In the genomic region with DNA sequence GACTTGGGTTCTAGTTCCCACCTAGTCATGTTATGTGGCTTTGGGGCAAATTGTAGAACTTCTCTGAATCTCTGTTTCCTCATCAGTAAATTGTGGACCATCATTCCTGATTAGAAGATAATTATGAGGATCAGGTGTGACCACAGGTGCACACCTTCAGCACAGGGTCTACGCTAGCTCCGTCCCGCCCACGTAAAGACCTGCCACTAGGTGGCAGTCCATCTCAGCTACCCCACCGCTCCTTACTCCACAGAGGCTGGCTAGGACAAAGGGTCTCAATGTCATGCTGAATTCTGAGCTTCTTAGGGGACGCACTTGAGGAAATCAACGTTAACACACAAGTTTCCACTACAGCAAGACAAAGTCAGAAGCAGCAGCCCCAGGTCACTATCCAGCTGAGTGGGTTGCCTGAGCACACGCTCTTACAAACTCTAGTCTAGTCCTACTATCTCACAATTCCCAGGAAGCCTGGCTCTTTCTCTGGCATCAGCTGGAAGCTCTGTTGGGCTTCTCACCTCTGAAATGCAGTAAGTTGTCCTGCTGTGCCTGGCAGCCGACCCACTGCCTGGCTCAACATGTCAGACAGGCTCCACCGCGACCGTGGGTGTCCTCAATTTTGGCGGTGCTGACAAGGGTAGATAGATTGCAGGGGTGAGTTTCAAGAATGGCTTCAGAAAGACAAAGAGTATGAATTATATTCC, we compare ENCODE assay signal across 1 cellular context.
A peak's percentile ranks its signal among the peaks of the same experiment; 100 is the strongest.
TF ChIP-seq lines count a peak whose summit lies in the region.

No MANE protein-coding gene starts in this region.

TF ChIP-seq in HepG2, 621 proteins besides CTCF, POLR2A, EP300 and RAD21 (continued from another document and continues in another):
- TF ChIP-seq, protein P1, sequence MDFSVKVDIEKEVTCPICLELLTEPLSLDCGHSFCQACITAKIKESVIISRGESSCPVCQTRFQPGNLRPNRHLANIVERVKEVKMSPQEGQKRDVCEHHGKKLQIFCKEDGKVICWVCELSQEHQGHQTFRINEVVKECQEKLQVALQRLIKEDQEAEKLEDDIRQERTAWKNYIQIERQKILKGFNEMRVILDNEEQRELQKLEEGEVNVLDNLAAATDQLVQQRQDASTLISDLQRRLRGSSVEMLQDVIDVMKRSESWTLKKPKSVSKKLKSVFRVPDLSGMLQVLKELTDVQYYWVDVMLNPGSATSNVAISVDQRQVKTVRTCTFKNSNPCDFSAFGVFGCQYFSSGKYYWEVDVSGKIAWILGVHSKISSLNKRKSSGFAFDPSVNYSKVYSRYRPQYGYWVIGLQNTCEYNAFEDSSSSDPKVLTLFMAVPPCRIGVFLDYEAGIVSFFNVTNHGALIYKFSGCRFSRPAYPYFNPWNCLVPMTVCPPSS (IDR thresholded peaks at IDR 0.05), result no peak
- peak; percentile 65 for TF ChIP-seq TBX2 (CRISPR knock-in tag; IDR thresholded peaks at IDR 0.05; ENCODE audit: borderline replicate concordance)
- TF ChIP-seq SSRP1 (CRISPR knock-in tag; IDR thresholded peaks at IDR 0.05), result peak; percentile 81; the same call in 1 of the 2 replicates
- TF ChIP-seq ZNF263 (CRISPR knock-in tag; IDR thresholded peaks at IDR 0.05), result 0 out of 2 replicates have a peak, but pooled peaks have one; percentile 3
- TF ChIP-seq, protein P2, sequence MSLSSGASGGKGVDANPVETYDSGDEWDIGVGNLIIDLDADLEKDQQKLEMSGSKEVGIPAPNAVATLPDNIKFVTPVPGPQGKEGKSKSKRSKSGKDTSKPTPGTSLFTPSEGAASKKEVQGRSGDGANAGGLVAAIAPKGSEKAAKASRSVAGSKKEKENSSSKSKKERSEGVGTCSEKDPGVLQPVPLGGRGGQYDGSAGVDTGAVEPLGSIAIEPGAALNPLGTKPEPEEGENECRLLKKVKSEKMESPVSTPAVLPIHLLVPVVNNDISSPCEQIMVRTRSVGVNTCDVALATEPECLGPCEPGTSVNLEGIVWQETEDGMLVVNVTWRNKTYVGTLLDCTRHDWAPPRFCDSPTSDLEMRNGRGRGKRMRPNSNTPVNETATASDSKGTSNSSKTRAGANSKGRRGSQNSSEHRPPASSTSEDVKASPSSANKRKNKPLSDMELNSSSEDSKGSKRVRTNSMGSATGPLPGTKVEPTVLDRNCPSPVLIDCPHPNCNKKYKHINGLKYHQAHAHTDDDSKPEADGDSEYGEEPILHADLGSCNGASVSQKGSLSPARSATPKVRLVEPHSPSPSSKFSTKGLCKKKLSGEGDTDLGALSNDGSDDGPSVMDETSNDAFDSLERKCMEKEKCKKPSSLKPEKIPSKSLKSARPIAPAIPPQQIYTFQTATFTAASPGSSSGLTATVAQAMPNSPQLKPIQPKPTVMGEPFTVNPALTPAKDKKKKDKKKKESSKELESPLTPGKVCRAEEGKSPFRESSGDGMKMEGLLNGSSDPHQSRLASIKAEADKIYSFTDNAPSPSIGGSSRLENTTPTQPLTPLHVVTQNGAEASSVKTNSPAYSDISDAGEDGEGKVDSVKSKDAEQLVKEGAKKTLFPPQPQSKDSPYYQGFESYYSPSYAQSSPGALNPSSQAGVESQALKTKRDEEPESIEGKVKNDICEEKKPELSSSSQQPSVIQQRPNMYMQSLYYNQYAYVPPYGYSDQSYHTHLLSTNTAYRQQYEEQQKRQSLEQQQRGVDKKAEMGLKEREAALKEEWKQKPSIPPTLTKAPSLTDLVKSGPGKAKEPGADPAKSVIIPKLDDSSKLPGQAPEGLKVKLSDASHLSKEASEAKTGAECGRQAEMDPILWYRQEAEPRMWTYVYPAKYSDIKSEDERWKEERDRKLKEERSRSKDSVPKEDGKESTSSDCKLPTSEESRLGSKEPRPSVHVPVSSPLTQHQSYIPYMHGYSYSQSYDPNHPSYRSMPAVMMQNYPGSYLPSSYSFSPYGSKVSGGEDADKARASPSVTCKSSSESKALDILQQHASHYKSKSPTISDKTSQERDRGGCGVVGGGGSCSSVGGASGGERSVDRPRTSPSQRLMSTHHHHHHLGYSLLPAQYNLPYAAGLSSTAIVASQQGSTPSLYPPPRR (CRISPR knock-in tag; IDR thresholded peaks at IDR 0.05; ENCODE audit: borderline replicate concordance), result no peak
- no peak for TF ChIP-seq MATR3 (CRISPR knock-in tag; IDR thresholded peaks at IDR 0.05)
- no peak for TF ChIP-seq CREB1 (IDR thresholded peaks at IDR 0.05)
- TF ChIP-seq CREB1 (CRISPR knock-in tag; IDR thresholded peaks at IDR 0.05), result no peak
- TF ChIP-seq ZNF557 (CRISPR knock-in tag; IDR thresholded peaks at IDR 0.05), result no peak
- no peak for TF ChIP-seq ARHGAP35 (CRISPR knock-in tag; IDR thresholded peaks at IDR 0.05; ENCODE audit: borderline replicate concordance)
- peak; percentile 52; the same call in 1 of the 2 replicates for TF ChIP-seq ZNF670 (CRISPR knock-in tag; IDR thresholded peaks at IDR 0.05; ENCODE audit: borderline replicate concordance)
- peak; percentile 55; the same call in 1 of the 2 replicates for TF ChIP-seq MLX (CRISPR knock-in tag; IDR thresholded peaks at IDR 0.05)
- no peak for TF ChIP-seq KDM6A (CRISPR knock-in tag; IDR thresholded peaks at IDR 0.05; ENCODE audit: low read depth)
- TF ChIP-seq RXRA (CRISPR knock-in tag; IDR thresholded peaks at IDR 0.05), result peak; percentile 63
- peak; percentile 90 for TF ChIP-seq ZNF747 (CRISPR knock-in tag; IDR thresholded peaks at IDR 0.05; ENCODE audit: borderline replicate concordance)
- TF ChIP-seq SAFB2 (CRISPR knock-in tag; IDR thresholded peaks at IDR 0.05; ENCODE audit: borderline replicate concordance, low read depth), result 0 out of 2 replicates have a peak, but pooled peaks have one; percentile 63
- TF ChIP-seq ZNF570 (CRISPR knock-in tag; IDR thresholded peaks at IDR 0.05; ENCODE audit: borderline replicate concordance), result no peak
- TF ChIP-seq XBP1 (CRISPR knock-in tag; IDR thresholded peaks at IDR 0.05), result no peak
- TF ChIP-seq ZFP1 (CRISPR knock-in tag; IDR thresholded peaks at IDR 0.05), result no peak
- TF ChIP-seq ZNF34 (CRISPR knock-in tag; IDR thresholded peaks at IDR 0.05; ENCODE audit: borderline replicate concordance), result 0 out of 2 replicates have a peak, but pooled peaks have one; percentile 46
- no peak for TF ChIP-seq ZNF432 (CRISPR knock-in tag; IDR thresholded peaks at IDR 0.05; ENCODE audit: borderline replicate concordance)
- no peak for TF ChIP-seq U2AF2 (IDR thresholded peaks at IDR 0.05; ENCODE audit: low read depth, low read length)
- 0 out of 2 replicates have a peak, but pooled peaks have one; percentile 51 for TF ChIP-seq NFKBIZ (CRISPR knock-in tag; IDR thresholded peaks at IDR 0.05)
- peak; percentile 67; the same call in 1 of the 2 replicates for TF ChIP-seq ZBTB26 (CRISPR knock-in tag; IDR thresholded peaks at IDR 0.05; ENCODE audit: borderline replicate concordance)
- TF ChIP-seq ZFX (CRISPR knock-in tag; IDR thresholded peaks at IDR 0.05; ENCODE audit: low read depth), result peak; percentile 42; the same call in 1 of the 2 replicates
- TF ChIP-seq AGO1 (IDR thresholded peaks at IDR 0.05; ENCODE audit: low read depth, low read length, poor library complexity, severe bottlenecking), result no peak
- TF ChIP-seq SP2 (CRISPR knock-in tag; IDR thresholded peaks at IDR 0.05), result 0 out of 2 replicates have a peak, but pooled peaks have one; percentile 45
- TF ChIP-seq, protein P3, sequence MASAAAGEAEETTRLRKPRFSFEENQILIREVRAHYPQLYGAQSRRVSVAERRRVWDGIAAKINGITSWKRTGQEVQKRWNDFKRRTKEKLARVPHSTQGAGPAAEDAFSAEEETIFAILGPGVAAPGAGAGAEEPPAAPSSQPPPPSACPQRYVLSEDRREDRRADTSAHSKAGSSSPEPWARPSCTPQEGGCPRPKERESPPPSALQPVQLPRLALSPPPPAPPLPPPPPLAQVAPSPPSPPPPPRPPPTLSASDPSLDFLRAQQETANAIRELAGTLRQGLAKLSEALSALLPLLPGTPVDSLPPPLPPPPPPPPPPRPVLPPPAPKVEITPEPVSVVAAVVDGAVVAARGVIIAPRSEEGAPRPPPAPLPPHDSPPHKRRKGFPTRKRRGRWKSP (CRISPR knock-in tag; IDR thresholded peaks at IDR 0.05), result 0 out of 2 replicates have a peak, but pooled peaks have one; percentile 10
- TF ChIP-seq CENPX (CRISPR knock-in tag; IDR thresholded peaks at IDR 0.05), result no peak
- TF ChIP-seq MEF2D (CRISPR knock-in tag; IDR thresholded peaks at IDR 0.05), result no peak; the same call in 1 of the 2 replicates
- TF ChIP-seq, protein P4, sequence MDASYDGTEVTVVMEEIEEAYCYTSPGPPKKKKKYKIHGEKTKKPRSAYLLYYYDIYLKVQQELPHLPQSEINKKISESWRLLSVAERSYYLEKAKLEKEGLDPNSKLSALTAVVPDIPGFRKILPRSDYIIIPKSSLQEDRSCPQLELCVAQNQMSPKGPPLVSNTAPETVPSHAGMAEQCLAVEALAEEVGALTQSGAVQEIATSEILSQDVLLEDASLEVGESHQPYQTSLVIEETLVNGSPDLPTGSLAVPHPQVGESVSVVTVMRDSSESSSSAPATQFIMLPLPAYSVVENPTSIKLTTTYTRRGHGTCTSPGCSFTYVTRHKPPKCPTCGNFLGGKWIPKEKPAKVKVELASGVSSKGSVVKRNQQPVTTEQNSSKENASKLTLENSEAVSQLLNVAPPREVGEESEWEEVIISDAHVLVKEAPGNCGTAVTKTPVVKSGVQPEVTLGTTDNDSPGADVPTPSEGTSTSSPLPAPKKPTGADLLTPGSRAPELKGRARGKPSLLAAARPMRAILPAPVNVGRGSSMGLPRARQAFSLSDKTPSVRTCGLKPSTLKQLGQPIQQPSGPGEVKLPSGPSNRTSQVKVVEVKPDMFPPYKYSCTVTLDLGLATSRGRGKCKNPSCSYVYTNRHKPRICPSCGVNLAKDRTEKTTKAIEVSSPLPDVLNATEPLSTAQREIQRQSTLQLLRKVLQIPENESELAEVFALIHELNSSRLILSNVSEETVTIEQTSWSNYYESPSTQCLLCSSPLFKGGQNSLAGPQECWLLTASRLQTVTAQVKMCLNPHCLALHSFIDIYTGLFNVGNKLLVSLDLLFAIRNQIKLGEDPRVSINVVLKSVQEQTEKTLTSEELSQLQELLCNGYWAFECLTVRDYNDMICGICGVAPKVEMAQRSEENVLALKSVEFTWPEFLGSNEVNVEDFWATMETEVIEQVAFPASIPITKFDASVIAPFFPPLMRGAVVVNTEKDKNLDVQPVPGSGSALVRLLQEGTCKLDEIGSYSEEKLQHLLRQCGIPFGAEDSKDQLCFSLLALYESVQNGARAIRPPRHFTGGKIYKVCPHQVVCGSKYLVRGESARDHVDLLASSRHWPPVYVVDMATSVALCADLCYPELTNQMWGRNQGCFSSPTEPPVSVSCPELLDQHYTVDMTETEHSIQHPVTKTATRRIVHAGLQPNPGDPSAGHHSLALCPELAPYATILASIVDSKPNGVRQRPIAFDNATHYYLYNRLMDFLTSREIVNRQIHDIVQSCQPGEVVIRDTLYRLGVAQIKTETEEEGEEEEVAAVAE (CRISPR knock-in tag; IDR thresholded peaks at IDR 0.05; ENCODE audit: borderline replicate concordance), result peak; percentile 86; the same call in 1 of the 2 replicates
- TF ChIP-seq, protein P5, sequence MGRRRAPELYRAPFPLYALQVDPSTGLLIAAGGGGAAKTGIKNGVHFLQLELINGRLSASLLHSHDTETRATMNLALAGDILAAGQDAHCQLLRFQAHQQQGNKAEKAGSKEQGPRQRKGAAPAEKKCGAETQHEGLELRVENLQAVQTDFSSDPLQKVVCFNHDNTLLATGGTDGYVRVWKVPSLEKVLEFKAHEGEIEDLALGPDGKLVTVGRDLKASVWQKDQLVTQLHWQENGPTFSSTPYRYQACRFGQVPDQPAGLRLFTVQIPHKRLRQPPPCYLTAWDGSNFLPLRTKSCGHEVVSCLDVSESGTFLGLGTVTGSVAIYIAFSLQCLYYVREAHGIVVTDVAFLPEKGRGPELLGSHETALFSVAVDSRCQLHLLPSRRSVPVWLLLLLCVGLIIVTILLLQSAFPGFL (CRISPR knock-in tag; IDR thresholded peaks at IDR 0.05), result no peak; the same call in 1 of the 2 replicates
- no peak for TF ChIP-seq MIER3 (CRISPR knock-in tag; IDR thresholded peaks at IDR 0.05; ENCODE audit: borderline replicate concordance)
- TF ChIP-seq EED (CRISPR knock-in tag; IDR thresholded peaks at IDR 0.05), result peak; percentile 93
- TF ChIP-seq HNF4A (CRISPR knock-in tag; IDR thresholded peaks at IDR 0.05), result no peak
- TF ChIP-seq TEAD3 (CRISPR knock-in tag; optimal IDR thresholded peaks at IDR 0.05; ENCODE audit: borderline replicate concordance), result peak; percentile 70
- TF ChIP-seq ZBTB33 (CRISPR knock-in tag; IDR thresholded peaks at IDR 0.05), result no peak; the same call in 1 of the 2 replicates
- TF ChIP-seq KDM2A (CRISPR knock-in tag; IDR thresholded peaks at IDR 0.05; ENCODE audit: borderline replicate concordance, low read depth), result peak; percentile 89
- TF ChIP-seq MAFK (conservative IDR thresholded peaks at IDR 0.05 in 1 of 2, IDR thresholded peaks at IDR 0.05 in 1 of 2; ENCODE audit: low read length in 2 of 2), result no peak
- 0 out of 2 replicates have a peak, but pooled peaks have one; percentile 23 for TF ChIP-seq GABPB1 (CRISPR knock-in tag; IDR thresholded peaks at IDR 0.05)
- no peak for TF ChIP-seq ADNP (CRISPR knock-in tag; IDR thresholded peaks at IDR 0.05)
- TF ChIP-seq ZNF691 (CRISPR knock-in tag; IDR thresholded peaks at IDR 0.05; ENCODE audit: borderline replicate concordance, low read depth), result peak; percentile 64; the same call in 1 of the 2 replicates
